In the genomic region with DNA sequence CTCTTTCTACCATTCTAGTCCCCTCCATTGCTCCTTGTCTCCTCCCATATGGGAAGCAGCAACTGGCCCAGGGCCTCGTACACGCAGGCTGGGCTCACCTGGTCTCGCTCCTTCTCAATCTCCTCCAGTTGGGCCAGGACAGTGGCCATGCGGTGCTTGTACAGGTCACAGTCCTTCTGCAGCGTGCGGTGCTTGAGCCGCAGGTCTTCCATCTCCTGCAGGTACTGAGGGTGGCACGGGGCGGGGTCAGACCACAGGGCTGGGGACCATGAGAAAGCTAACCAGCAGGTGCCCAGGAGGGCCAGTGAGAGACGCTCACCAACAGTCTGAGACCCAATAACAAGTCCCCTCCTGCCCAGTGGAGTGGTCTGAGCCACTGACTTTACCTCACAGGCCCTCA, we compare ENCODE assay signal across 1 cellular context.
TF ChIP-seq lines count a peak whose summit lies in the region.

No MANE protein-coding gene starts in this region.

TF ChIP-seq in GM23338, 12 proteins besides CTCF, POLR2A, EP300 and RAD21 (continued from another document):
- TF ChIP-seq, protein P1, sequence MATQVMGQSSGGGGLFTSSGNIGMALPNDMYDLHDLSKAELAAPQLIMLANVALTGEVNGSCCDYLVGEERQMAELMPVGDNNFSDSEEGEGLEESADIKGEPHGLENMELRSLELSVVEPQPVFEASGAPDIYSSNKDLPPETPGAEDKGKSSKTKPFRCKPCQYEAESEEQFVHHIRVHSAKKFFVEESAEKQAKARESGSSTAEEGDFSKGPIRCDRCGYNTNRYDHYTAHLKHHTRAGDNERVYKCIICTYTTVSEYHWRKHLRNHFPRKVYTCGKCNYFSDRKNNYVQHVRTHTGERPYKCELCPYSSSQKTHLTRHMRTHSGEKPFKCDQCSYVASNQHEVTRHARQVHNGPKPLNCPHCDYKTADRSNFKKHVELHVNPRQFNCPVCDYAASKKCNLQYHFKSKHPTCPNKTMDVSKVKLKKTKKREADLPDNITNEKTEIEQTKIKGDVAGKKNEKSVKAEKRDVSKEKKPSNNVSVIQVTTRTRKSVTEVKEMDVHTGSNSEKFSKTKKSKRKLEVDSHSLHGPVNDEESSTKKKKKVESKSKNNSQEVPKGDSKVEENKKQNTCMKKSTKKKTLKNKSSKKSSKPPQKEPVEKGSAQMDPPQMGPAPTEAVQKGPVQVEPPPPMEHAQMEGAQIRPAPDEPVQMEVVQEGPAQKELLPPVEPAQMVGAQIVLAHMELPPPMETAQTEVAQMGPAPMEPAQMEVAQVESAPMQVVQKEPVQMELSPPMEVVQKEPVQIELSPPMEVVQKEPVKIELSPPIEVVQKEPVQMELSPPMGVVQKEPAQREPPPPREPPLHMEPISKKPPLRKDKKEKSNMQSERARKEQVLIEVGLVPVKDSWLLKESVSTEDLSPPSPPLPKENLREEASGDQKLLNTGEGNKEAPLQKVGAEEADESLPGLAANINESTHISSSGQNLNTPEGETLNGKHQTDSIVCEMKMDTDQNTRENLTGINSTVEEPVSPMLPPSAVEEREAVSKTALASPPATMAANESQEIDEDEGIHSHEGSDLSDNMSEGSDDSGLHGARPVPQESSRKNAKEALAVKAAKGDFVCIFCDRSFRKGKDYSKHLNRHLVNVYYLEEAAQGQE (IDR thresholded peaks at IDR 0.05; ENCODE audit: unreplicated experiment): no peak
- TF ChIP-seq EZH2 (IDR thresholded peaks at IDR 0.05; ENCODE audit: low read depth, unreplicated experiment) (no peak), CREB1 (CRISPR knock-in tag; IDR thresholded peaks at IDR 0.05; ENCODE audit: low read depth) (no peak), STAT1 (IDR thresholded peaks at IDR 0.05; ENCODE audit: unreplicated experiment) (no peak), ZNF114 (CRISPR knock-in tag; IDR thresholded peaks at IDR 0.05) (no peak), POLR2AphosphoS5 (IDR thresholded peaks at IDR 0.05; ENCODE audit: low read depth) (no peak), ZNF331 (CRISPR knock-in tag; IDR thresholded peaks at IDR 0.05; ENCODE audit: low read depth) (no peak), EZH2phosphoT487 (IDR thresholded peaks at IDR 0.05; ENCODE audit: unreplicated experiment) (no peak)
- TF ChIP-seq, protein P2, sequence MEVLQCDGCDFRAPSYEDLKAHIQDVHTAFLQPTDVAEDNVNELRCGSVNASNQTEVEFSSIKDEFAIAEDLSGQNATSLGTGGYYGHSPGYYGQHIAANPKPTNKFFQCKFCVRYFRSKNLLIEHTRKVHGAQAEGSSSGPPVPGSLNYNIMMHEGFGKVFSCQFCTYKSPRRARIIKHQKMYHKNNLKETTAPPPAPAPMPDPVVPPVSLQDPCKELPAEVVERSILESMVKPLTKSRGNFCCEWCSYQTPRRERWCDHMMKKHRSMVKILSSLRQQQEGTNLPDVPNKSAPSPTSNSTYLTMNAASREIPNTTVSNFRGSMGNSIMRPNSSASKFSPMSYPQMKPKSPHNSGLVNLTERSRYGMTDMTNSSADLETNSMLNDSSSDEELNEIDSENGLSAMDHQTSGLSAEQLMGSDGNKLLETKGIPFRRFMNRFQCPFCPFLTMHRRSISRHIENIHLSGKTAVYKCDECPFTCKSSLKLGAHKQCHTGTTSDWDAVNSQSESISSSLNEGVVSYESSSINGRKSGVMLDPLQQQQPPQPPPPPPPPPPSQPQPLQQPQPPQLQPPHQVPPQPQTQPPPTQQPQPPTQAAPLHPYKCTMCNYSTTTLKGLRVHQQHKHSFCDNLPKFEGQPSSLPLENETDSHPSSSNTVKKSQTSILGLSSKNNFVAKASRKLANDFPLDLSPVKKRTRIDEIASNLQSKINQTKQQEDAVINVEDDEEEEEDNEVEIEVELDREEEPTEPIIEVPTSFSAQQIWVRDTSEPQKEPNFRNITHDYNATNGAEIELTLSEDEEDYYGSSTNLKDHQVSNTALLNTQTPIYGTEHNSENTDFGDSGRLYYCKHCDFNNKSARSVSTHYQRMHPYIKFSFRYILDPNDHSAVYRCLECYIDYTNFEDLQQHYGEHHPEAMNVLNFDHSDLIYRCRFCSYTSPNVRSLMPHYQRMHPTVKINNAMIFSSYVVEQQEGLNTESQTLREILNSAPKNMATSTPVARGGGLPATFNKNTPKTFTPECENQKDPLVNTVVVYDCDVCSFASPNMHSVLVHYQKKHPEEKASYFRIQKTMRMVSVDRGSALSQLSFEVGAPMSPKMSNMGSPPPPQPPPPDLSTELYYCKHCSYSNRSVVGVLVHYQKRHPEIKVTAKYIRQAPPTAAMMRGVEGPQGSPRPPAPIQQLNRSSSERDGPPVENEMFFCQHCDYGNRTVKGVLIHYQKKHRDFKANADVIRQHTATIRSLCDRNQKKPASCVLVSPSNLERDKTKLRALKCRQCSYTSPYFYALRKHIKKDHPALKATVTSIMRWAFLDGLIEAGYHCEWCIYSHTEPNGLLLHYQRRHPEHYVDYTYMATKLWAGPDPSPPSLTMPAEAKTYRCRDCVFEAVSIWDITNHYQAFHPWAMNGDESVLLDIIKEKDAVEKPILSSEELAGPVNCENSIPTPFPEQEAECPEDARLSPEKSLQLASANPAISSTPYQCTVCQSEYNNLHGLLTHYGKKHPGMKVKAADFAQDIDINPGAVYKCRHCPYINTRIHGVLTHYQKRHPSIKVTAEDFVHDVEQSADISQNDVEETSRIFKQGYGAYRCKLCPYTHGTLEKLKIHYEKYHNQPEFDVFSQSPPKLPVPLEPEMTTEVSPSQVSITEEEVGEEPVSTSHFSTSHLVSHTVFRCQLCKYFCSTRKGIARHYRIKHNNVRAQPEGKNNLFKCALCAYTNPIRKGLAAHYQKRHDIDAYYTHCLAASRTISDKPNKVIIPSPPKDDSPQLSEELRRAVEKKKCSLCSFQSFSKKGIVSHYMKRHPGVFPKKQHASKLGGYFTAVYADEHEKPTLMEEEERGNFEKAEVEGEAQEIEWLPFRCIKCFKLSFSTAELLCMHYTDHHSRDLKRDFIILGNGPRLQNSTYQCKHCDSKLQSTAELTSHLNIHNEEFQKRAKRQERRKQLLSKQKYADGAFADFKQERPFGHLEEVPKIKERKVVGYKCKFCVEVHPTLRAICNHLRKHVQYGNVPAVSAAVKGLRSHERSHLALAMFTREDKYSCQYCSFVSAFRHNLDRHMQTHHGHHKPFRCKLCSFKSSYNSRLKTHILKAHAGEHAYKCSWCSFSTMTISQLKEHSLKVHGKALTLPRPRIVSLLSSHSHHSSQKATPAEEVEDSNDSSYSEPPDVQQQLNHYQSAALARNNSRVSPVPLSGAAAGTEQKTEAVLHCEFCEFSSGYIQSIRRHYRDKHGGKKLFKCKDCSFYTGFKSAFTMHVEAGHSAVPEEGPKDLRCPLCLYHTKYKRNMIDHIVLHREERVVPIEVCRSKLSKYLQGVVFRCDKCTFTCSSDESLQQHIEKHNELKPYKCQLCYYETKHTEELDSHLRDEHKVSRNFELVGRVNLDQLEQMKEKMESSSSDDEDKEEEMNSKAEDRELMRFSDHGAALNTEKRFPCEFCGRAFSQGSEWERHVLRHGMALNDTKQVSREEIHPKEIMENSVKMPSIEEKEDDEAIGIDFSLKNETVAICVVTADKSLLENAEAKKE (CRISPR knock-in tag; IDR thresholded peaks at IDR 0.05): no peak
- TF ChIP-seq, protein P3, sequence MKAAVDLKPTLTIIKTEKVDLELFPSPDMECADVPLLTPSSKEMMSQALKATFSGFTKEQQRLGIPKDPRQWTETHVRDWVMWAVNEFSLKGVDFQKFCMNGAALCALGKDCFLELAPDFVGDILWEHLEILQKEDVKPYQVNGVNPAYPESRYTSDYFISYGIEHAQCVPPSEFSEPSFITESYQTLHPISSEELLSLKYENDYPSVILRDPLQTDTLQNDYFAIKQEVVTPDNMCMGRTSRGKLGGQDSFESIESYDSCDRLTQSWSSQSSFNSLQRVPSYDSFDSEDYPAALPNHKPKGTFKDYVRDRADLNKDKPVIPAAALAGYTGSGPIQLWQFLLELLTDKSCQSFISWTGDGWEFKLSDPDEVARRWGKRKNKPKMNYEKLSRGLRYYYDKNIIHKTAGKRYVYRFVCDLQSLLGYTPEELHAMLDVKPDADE (IDR thresholded peaks at IDR 0.05): no peak
